Comparison of ENCODE assay signal across 1 cellular context in genomic region chr17:46780003-46780373, GRCh38.
TF ChIP-seq lines count a peak whose summit lies in the region.

No MANE protein-coding gene starts in this region.

TF ChIP-seq in K562, 482 proteins besides CTCF, POLR2A, EP300 and RAD21 (continued from another document):
- TF ChIP-seq ZBTB43 (CRISPR knock-in tag; IDR thresholded peaks at IDR 0.05) (no peak), TEAD4 (IDR thresholded peaks at IDR 0.05; ENCODE audit: low read length) (no peak), TEAD4 (CRISPR knock-in tag; IDR thresholded peaks at IDR 0.05; ENCODE audit: borderline replicate concordance) (no peak), MYC (IDR thresholded peaks at IDR 0.05; ENCODE audit: low read depth, low read length) (no peak), MYC (CRISPR knock-in tag; IDR thresholded peaks at IDR 0.05; ENCODE audit: borderline replicate concordance, low read depth) (no peak), DMBX1 (CRISPR knock-in tag; IDR thresholded peaks at IDR 0.05; ENCODE audit: borderline replicate concordance) (no peak), ZFPM2 (CRISPR knock-in tag; IDR thresholded peaks at IDR 0.05) (no peak), MBD2 (IDR thresholded peaks at IDR 0.05; ENCODE audit: borderline replicate concordance, low read depth) (no peak), CBX1 (IDR thresholded peaks at IDR 0.05; ENCODE audit: low read depth) (no peak), STAT6 (CRISPR knock-in tag; IDR thresholded peaks at IDR 0.05) (no peak), USF2 (CRISPR knock-in tag; IDR thresholded peaks at IDR 0.05) (no peak), ZNF121 (CRISPR knock-in tag; conservative IDR thresholded peaks at IDR 0.05) (no peak), FIP1L1 (IDR thresholded peaks at IDR 0.05; ENCODE audit: low read depth, low read length, poor library complexity, severe bottlenecking) (no peak), GABPA (tag; conservative IDR thresholded peaks at IDR 0.05; ENCODE audit: low read depth) (no peak), TOE1 (IDR thresholded peaks at IDR 0.05; ENCODE audit: borderline replicate concordance) (no peak), TOE1 (CRISPR knock-in tag; IDR thresholded peaks at IDR 0.05; ENCODE audit: borderline replicate concordance, low read depth) (no peak)
